Comparison of ENCODE assay signal across 30 cellular contexts in the genomic region with DNA sequence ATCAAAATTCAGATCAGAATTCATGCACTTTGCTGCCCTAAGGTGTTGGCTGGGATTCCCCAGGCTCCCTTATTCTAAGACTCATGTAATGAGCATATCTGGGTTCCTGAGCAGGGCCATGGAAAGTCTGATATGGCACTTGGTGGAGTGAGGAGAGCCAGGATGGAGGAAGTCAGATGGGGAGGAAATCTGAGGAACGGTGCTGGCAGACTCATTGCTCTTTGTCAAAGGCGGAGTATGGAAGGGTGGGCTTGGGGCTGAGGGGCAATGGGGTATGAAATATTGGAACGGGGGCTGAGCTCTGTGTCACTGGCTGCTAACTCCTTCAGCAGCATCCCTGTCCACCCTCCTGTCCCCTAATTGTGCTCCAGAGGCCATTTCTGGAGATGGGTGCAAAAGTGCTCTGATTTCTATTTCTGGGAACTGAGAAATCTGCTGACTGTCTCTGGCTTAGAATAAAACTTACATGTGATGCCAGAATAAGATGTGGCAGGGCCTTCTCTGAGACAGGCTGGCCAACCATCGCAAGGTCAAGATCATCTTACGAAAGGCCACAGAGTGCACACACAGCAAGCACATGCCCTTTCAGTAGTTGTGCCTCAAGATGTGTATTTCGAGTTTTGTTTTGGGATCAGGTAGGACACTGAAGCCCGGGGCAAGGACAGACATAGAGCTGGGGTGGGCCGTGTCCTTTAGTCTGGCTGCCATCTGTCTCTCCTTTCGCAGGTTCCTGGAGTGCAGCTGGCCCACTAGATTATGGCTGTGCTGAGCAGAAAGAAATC.
DNase-seq lines count a peak whose midpoint lies in the region; ATAC-seq and TF ChIP-seq lines count a peak whose summit lies in the region.
"Had no signal": no experiment of that assay in that cellular context is flagged by ENCODE, and none has a peak within 500 bp of the region (broad histone marks: within the 10 kb centered on the region; RNA-seq: fewer than 3 reads in every experiment).

No MANE protein-coding gene starts in this region.

- H3F3A ChIP-seq in neural progenitor cell (ENCODE audit: low read depth) = no peaks in the 10 kb centered on the region

- H3K27ac ChIP-seq in temporal lobe (ENCODE audit: low read depth, low read length) = peak overlapping the region; percentile 41
- H3K27ac ChIP-seq in neural progenitor cell = no peak overlapping the region
- H3K27ac ChIP-seq: HL-60, parathyroid adenoma, PC-9, tibial nerve had no signal

- H3K4me2 ChIP-seq in neural progenitor cell = no peak overlapping the region
- H3K4me2 ChIP-seq: PC-9 had no signal

- peaks cover 52% of the 10 kb centered on the region for H3K4me1 Mint-ChIP-seq in brain
- H3K4me1 Mint-ChIP-seq in neural progenitor cell = no peaks in the 10 kb centered on the region
- H3K4me1 Mint-ChIP-seq: activated naive CD4-positive, alpha-beta T cell treated with anti-CD3 and anti-CD28 coated beads, Interleukin-2, amount 50 U/mL, for 24 hours; B cell; central memory CD8-positive, alpha-beta T cell had no signal

- no peaks in the 10 kb centered on the region for H3K4me1 ChIP-seq in neural progenitor cell
- H3K4me1 ChIP-seq: parathyroid adenoma, tibial nerve had no signal

- H3K27me3 Mint-ChIP-seq in brain (no peaks in the 10 kb centered on the region), neural progenitor cell (ENCODE audit: insufficient read depth, low read depth) (peaks cover 2% of the 10 kb centered on the region)
- H3K27me3 Mint-ChIP-seq: activated naive CD4-positive, alpha-beta T cell treated with anti-CD3 and anti-CD28 coated beads, Interleukin-2, amount 50 U/mL, for 24 hours; B cell; central memory CD8-positive, alpha-beta T cell had no signal

- no peaks in the 10 kb centered on the region for H3K27me3 ChIP-seq in neural progenitor cell
- H3K27me3 ChIP-seq: tibial nerve had no signal

- H3K9me3 ChIP-seq in neural progenitor cell (ENCODE audit: low read depth) = no peaks in the 10 kb centered on the region
- H3K9me3 ChIP-seq: tibial nerve had no signal

- peaks cover 0 to 4% (median 2%) of the 10 kb centered on the region in 5 experiments for H3K9me3 Mint-ChIP-seq in brain
- no peaks in the 10 kb centered on the region for H3K9me3 Mint-ChIP-seq in neural progenitor cell
- H3K9me3 Mint-ChIP-seq: activated T-cell treated with anti-CD3 and anti-CD28 coated beads, Interleukin-2, amount 50 U/mL, for 72 hours; natural killer cell treated with Interleukin-12 subunit alpha and Interleukin-12 subunit beta and Interleukin-15 and Interleukin-18, amount 100 ng/mL, for 72 hours had no signal

- H2AFZ ChIP-seq in neural progenitor cell (replicated peaks) = no peak overlapping the region
- H2AFZ ChIP-seq: parathyroid adenoma, PC-9 had no signal

- H3K27ac Mint-ChIP-seq in brain (peak overlapping the region in 3 of 5 experiments; percentile 41 to 74 (median 51)), neural progenitor cell (no peak overlapping the region)
- H3K27ac Mint-ChIP-seq: activated CD8-positive, alpha-beta T cell treated with anti-CD3 and anti-CD28 coated beads, Interleukin-2, amount 10 ng/mL, durations not matched to agents 7 days and 5 days; activated naive CD4-positive, alpha-beta T cell treated with anti-CD3 and anti-CD28 coated beads, Interleukin-2, amount 50 U/mL, for 24 hours; activated T-cell treated with anti-CD3 and anti-CD28 coated beads, Interleukin-2, amount 50 U/mL, for 72 hours; B cell; natural killer cell treated with Interleukin-12 subunit alpha and Interleukin-12 subunit beta and Interleukin-15 and Interleukin-18, amount 100 ng/mL, for 72 hours had no signal

- ATAC-seq in GM21619 (IDR thresholded peaks at IDR 0.05; ENCODE audit: unreplicated experiment) = no peak
- ATAC-seq: activated CD8-positive, alpha-beta T cell treated with anti-CD3 and anti-CD28 coated beads, Interleukin-2, amount 10 ng/mL, durations not matched to agents 7 days and 5 days; activated T-cell treated with anti-CD3 and anti-CD28 coated beads, Interleukin-2, amount 50 U/mL, for 72 hours; HepG2 had no signal

- no peaks in the 10 kb centered on the region for H4K20me1 ChIP-seq in neural progenitor cell (ENCODE audit: low read depth)

- H3K36me3 Mint-ChIP-seq in brain (no peaks in the 10 kb centered on the region), neural progenitor cell (no peaks in the 10 kb centered on the region)
- H3K36me3 Mint-ChIP-seq: activated naive CD4-positive, alpha-beta T cell treated with anti-CD3 and anti-CD28 coated beads, Interleukin-2, amount 50 U/mL, for 24 hours; natural killer cell treated with Interleukin-12 subunit alpha and Interleukin-12 subunit beta and Interleukin-15 and Interleukin-18, amount 100 ng/mL, for 72 hours had no signal

- H3K36me3 ChIP-seq in neural progenitor cell = no peaks in the 10 kb centered on the region
- H3K36me3 ChIP-seq: tibial nerve had no signal

- TF ChIP-seq CTCF in brain (conservative IDR thresholded peaks at IDR 0.05) (no peak), neural progenitor cell (IDR thresholded peaks at IDR 0.05) (no peak)

- H3K79me2 ChIP-seq in neural progenitor cell (ENCODE audit: low read depth) = no peaks in the 10 kb centered on the region
- H3K79me2 ChIP-seq: parathyroid adenoma had no signal

- DNase-seq in activated CD8-positive, alpha-beta memory T cell treated with anti-CD3 and anti-CD28 coated beads, Interleukin-2, amount 50 U/mL, for 48 hours = peak; percentile 10
- no peak for DNase-seq in activated CD8-positive, alpha-beta memory T cell treated with anti-CD3 and anti-CD28 coated beads for 24 hours
- DNase-seq in mesenteric fat pad (ENCODE audit: low spot score) (peak; percentile 65), GOT3 (lab: John Stamatoyannopoulos, UW) (no peak), neural progenitor cell (ENCODE audit: low spot score) (no peak)
- DNase-seq: activated CD4-positive, alpha-beta T cell treated with anti-CD3 and anti-CD28 coated beads for 1 hour; activated CD8-positive, alpha-beta T cell treated with anti-CD3 and anti-CD28 coated beads, Interleukin-2, amount 10 ng/mL, durations not matched to agents 7 days and 5 days; activated T-cell treated with anti-CD3 and anti-CD28 coated beads, Interleukin-2, amount 50 U/mL, for 72 hours; aorta; DND-41; foreskin fibroblast; kidney glomerular epithelial cell; NCI-H1092; NCI-H2029; NCI-H345; PC-9; SHP77 treated with DMSO at 0.1 percent for 48 hours; small intestine; stimulated activated naive CD4-positive, alpha-beta T cell had no signal

- H3K4me3 Mint-ChIP-seq in brain (no peak overlapping the region), neural progenitor cell (no peak overlapping the region)
- H3K4me3 Mint-ChIP-seq: activated CD8-positive, alpha-beta T cell treated with anti-CD3 and anti-CD28 coated beads, Interleukin-2, amount 10 ng/mL, durations not matched to agents 7 days and 5 days; activated naive CD4-positive, alpha-beta T cell treated with anti-CD3 and anti-CD28 coated beads, Interleukin-2, amount 50 U/mL, for 24 hours; activated T-cell treated with anti-CD3 and anti-CD28 coated beads, Interleukin-2, amount 50 U/mL, for 72 hours; B cell; central memory CD8-positive, alpha-beta T cell; natural killer cell treated with Interleukin-12 subunit alpha and Interleukin-12 subunit beta and Interleukin-15 and Interleukin-18, amount 100 ng/mL, for 72 hours had no signal

- no peak overlapping the region for H3K9ac ChIP-seq in neural progenitor cell
- H3K9ac ChIP-seq: parathyroid adenoma had no signal

- H3K4me3 ChIP-seq in neural progenitor cell = no peak overlapping the region
- H3K4me3 ChIP-seq: PC-9, tibial nerve had no signal

Comparison
In these comparisons a context has a peak if more than half of its experiments do, and no peak if none do; other contexts are left out.
1. DNase-seq: peak in activated CD8-positive, alpha-beta memory T cell treated with anti-CD3 and anti-CD28 coated beads, Interleukin-2, amount 50 U/mL, for 48 hours (single experiment) and mesenteric fat pad (single experiment); none in activated CD8-positive, alpha-beta memory T cell treated with anti-CD3 and anti-CD28 coated beads for 24 hours (single experiment), GOT3 (single experiment) and neural progenitor cell (single experiment).